ENCODE assay signal across 8 cellular contexts in genomic region chr6:158938811-158939254, GRCh38.
DNase-seq lines count a peak whose midpoint lies in the region; ATAC-seq and TF ChIP-seq lines count a peak whose summit lies in the region.

No MANE protein-coding gene starts in this region.

- 68% methylated on average over 22 of the region's 23 CpGs for WGBS in esophagus muscularis mucosa

- peak; percentile 10 for DNase-seq in COLO668 (lab: John Stamatoyannopoulos, UW; ENCODE audit: unreplicated experiment)
- peak; percentile 45 to 79 (median 73) for DNase-seq in Peyer's patch
- no peak for DNase-seq in esophagus muscularis mucosa (ENCODE audit: extremely low spot score)
- no peak for DNase-seq in iPS-NIHi11 (ENCODE audit: low spot score)
- DNase-seq in NCI-H2081 treated with DMSO at 0.1 percent for 48 hours (lab: John Stamatoyannopoulos, UW) = no peak

- intact Hi-C loops in esophagus muscularis mucosa (cut with DNase I) = no loop called here

- H3K27ac ChIP-seq in Peyer's patch (peak overlapping the region in 1 of 4 donors; percentile 50), esophagus muscularis mucosa (replicated peaks in 1 of 4) (no peak overlapping the region), rectal smooth muscle tissue (ENCODE audit: low read depth, low read length) (no peak overlapping the region)

- no peak overlapping the region for H3K9ac ChIP-seq in rectal smooth muscle tissue (ENCODE audit: low read length)

- TF ChIP-seq CTCF in Peyer's patch (IDR thresholded peaks at IDR 0.05) = no peak
- no peak for TF ChIP-seq CTCF in esophagus muscularis mucosa (IDR thresholded peaks at IDR 0.05)

- ATAC-seq in HG03342 (IDR thresholded peaks at IDR 0.05; ENCODE audit: unreplicated experiment) = no peak
- no peak for ATAC-seq in HG03442 (IDR thresholded peaks at IDR 0.05; ENCODE audit: unreplicated experiment)

- TF ChIP-seq POLR2A in Peyer's patch (IDR thresholded peaks at IDR 0.05) (peak in 1 of 2 donors; percentile 28), esophagus muscularis mucosa (IDR thresholded peaks at IDR 0.05; ENCODE audit: low read depth) (no peak)

- peak overlapping the region; percentile 6 to 42 (median 31) for H3K4me3 ChIP-seq in Peyer's patch
- H3K4me3 ChIP-seq in esophagus muscularis mucosa = peak overlapping the region; percentile 10 to 40 (median 34)
- H3K4me3 ChIP-seq in rectal smooth muscle tissue (ENCODE audit: low read length) = peak overlapping the region; percentile 40

- H3K4me1 ChIP-seq in Peyer's patch (peaks cover 0 to 12% (median 0%) of the 10 kb centered on the region in 4 donors), esophagus muscularis mucosa (peaks cover 0 to 14% (median 10%) of the 10 kb centered on the region in 4 donors), rectal smooth muscle tissue (ENCODE audit: control insufficient read depth, insufficient read depth, low read length) (no peaks in the 10 kb centered on the region)

- H3K9me3 ChIP-seq in Peyer's patch (no peaks in the 10 kb centered on the region), esophagus muscularis mucosa (peaks cover 0 to 10% (median 4%) of the 10 kb centered on the region in 4 donors)

- H3K27me3 ChIP-seq in Peyer's patch (no peaks in the 10 kb centered on the region), esophagus muscularis mucosa (peaks cover 0 to 17% (median 0%) of the 10 kb centered on the region in 4 donors), rectal smooth muscle tissue (ENCODE audit: control insufficient read depth, insufficient read depth, low read length) (peaks cover 2% of the 10 kb centered on the region)

- H3K36me3 ChIP-seq in Peyer's patch (no peaks in the 10 kb centered on the region), esophagus muscularis mucosa (no peaks in the 10 kb centered on the region), rectal smooth muscle tissue (ENCODE audit: control insufficient read depth, insufficient read depth, low read length) (no peaks in the 10 kb centered on the region)

- TF ChIP-seq EP300 in esophagus muscularis mucosa (IDR thresholded peaks at IDR 0.05) = no peak

Comparison
In these comparisons a context has a peak if more than half of its experiments do, and no peak if none do; other contexts are left out.
1. DNase-seq: peak in COLO668 (single experiment) and Peyer's patch (3 of 3); none in esophagus muscularis mucosa (single experiment), iPS-NIHi11 (single experiment) and NCI-H2081 treated with DMSO at 0.1 percent for 48 hours (single experiment).
2. Peak in every context shown above with its lines, with median percentiles within 50 percentile points of each other: H3K4me3 ChIP-seq.